Comparison of ENCODE assay signal across 31 cellular contexts in the genomic region with DNA sequence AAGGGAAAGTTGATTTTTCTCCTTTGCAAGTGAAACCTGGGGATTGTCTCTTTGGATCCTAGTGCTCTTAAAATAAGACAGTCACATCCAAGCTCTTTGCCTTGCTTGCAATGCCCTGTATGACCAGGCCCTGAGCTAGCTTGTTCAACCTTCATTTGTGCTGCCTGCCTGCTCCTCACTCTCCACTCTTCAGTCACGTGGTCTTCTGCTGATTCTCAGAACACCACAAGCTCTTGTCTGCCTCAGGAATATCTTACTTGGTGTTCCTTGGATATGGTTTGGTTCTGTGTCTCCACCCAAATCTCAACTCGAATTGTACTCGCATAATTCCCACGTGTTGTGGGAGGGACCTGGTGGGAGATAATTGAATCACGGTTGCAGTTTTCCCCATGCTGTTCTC.
"Had no signal": no experiment of that assay in that cellular context is flagged by ENCODE, and none has a peak within 500 bp of the region (broad histone marks: within the 10 kb centered on the region; RNA-seq: fewer than 3 reads in every experiment).

No MANE protein-coding gene starts in this region.

- H3K9me3 ChIP-seq: adrenal gland, breast epithelium, SJSA1 had no signal

- FAIRE-seq: astrocyte had no signal

- H3K36me3 Mint-ChIP-seq: activated naive CD4-positive, alpha-beta T cell treated with anti-CD3 and anti-CD28 coated beads, Interleukin-2, amount 50 U/mL, for 72 hours had no signal

- H3K27me3 Mint-ChIP-seq: activated CD4-positive, alpha-beta T cell treated with anti-CD3 and anti-CD28 coated beads, Interleukin-2, amount 10 ng/mL, durations not matched to agents 24 days and 14 days; activated CD8-positive, alpha-beta T cell treated with anti-CD3 and anti-CD28 coated beads for 36 hours; activated T-helper 17 cell treated with anti-CD3 and anti-CD28 coated beads, Interleukin-2, amount 50 U/mL, for 72 hours had no signal

- H3K4me3 Mint-ChIP-seq: activated CD4-positive, alpha-beta T cell treated with anti-CD3 and anti-CD28 coated beads, Interleukin-2, amount 10 ng/mL, durations not matched to agents 24 days and 14 days; activated CD8-positive, alpha-beta T cell treated with anti-CD3 and anti-CD28 coated beads for 36 hours; activated T-cell treated with anti-CD3 and anti-CD28 coated beads, Interleukin-2, amount 50 U/mL, for 72 hours; activated T-helper 17 cell treated with anti-CD3 and anti-CD28 coated beads, Interleukin-2, amount 50 U/mL, for 72 hours had no signal

- H3K4me1 ChIP-seq: adrenal gland, body of pancreas, breast epithelium, SJSA1 had no signal

- H3K36me3 ChIP-seq: adrenal gland, breast epithelium, SJSA1, WERI-Rb-1 had no signal

- H3K4me3 ChIP-seq: adrenal gland, body of pancreas, breast epithelium, SJSA1 had no signal

- H3K27me3 ChIP-seq: adrenal gland, body of pancreas, breast epithelium, SJSA1 had no signal

- H3K4me1 Mint-ChIP-seq: activated CD4-positive, alpha-beta T cell treated with anti-CD3 and anti-CD28 coated beads, Interleukin-2, amount 10 ng/mL, durations not matched to agents 24 days and 14 days; activated T-helper 17 cell treated with anti-CD3 and anti-CD28 coated beads, Interleukin-2, amount 50 U/mL, for 72 hours had no signal

- H3K27ac Mint-ChIP-seq: activated CD4-positive, alpha-beta T cell treated with anti-CD3 and anti-CD28 coated beads, Interleukin-2, amount 10 ng/mL, durations not matched to agents 24 days and 14 days; activated CD8-positive, alpha-beta T cell treated with anti-CD3 and anti-CD28 coated beads for 36 hours; activated naive CD4-positive, alpha-beta T cell treated with anti-CD3 and anti-CD28 coated beads, Interleukin-2, amount 50 U/mL, for 72 hours; activated T-cell treated with anti-CD3 and anti-CD28 coated beads, Interleukin-2, amount 50 U/mL, for 72 hours; activated T-helper 17 cell treated with anti-CD3 and anti-CD28 coated beads, Interleukin-2, amount 50 U/mL, for 72 hours had no signal

- DNase-seq: activated CD4-positive, alpha-beta T cell treated with anti-CD3 and anti-CD28 coated beads, Interleukin-2, amount 10 ng/mL, durations not matched to agents 24 days and 14 days; activated CD4-positive, alpha-beta T cell treated with anti-CD3 and anti-CD28 coated beads, Interleukin-2, amount 50 U/mL, for 4 hours; activated CD8-positive, alpha-beta T cell treated with anti-CD3 and anti-CD28 coated beads for 36 hours; activated effector memory CD4-positive, alpha-beta T cell treated with anti-CD3 and anti-CD28 coated beads, Interleukin-2, amount 50 U/mL, for 16 hours; activated naive CD4-positive, alpha-beta T cell treated with Interleukin-2 at 50 U/mL for 16 hours; activated T-cell treated with anti-CD3 and anti-CD28 coated beads, Interleukin-2, amount 50 U/mL, for 1 hour; activated T-cell treated with anti-CD3 and anti-CD28 coated beads, Interleukin-2, amount 50 U/mL, for 72 hours; adrenal gland; body of pancreas; MM.1S; MV-4-11; NCI-H1092; NCI-H1436 treated with DMSO at 0.1 percent for 48 hours; NCI-H1694 treated with DMSO at 0.1 percent for 48 hours; NCI-H2029 treated with DMSO at 0.1 percent for 48 hours; NCI-H2107; NCI-H2171; NCI-H510A; NCI-H526; NCI-H748 treated with DMSO at 0.1 percent for 48 hours; SHP77 treated with DMSO at 0.1 percent for 48 hours; SW 1271; T1000; WERI-Rb-1 had no signal

- H3K9ac ChIP-seq: KMS-11 had no signal

- H3K27ac ChIP-seq: adrenal gland, body of pancreas, breast epithelium, KMS-11, SJSA1, WERI-Rb-1 had no signal

- H3K4me2 ChIP-seq: KMS-11 had no signal

- ATAC-seq: activated CD8-positive, alpha-beta T cell treated with anti-CD3 and anti-CD28 coated beads for 36 hours; activated naive CD4-positive, alpha-beta T cell treated with anti-CD3 and anti-CD28 coated beads, Interleukin-2, amount 50 U/mL, for 72 hours; activated T-cell treated with anti-CD3 and anti-CD28 coated beads, Interleukin-2, amount 50 U/mL, for 72 hours; activated T-helper 17 cell treated with anti-CD3 and anti-CD28 coated beads, Interleukin-2, amount 50 U/mL, for 72 hours; body of pancreas; Panc1 had no signal
